In genomic region chr5:107404595-107405366, GRCh38 we compare ENCODE assay signal across 21 cellular contexts.
DNase-seq lines count a peak whose midpoint lies in the region; TF ChIP-seq lines count a peak whose summit lies in the region.
"Had no signal": no experiment of that assay in that cellular context is flagged by ENCODE, and none has a peak within 500 bp of the region (broad histone marks: within the 10 kb centered on the region; RNA-seq: fewer than 3 reads in every experiment).

No MANE protein-coding gene starts in this region.

- peaks cover 0 to 6% (median 0%) of the 10 kb centered on the region in 10 experiments; a peak in 4 of 20 replicates for H3K4me1 ChIP-seq in BLaER1 treated with 17β-estradiol and CSF1 and Interleukin-3, amounts not matched to agents 10 nM and 100 nM
- H3K4me1 ChIP-seq in mesendoderm (ENCODE audit: control insufficient read depth, low read depth, low read length) (peaks cover 3% of the 10 kb centered on the region), HAP-1 (peaks cover 48% of the 10 kb centered on the region)

- H3K27me3 ChIP-seq in BLaER1 treated with 17β-estradiol and CSF1 and Interleukin-3, amounts not matched to agents 10 nM and 100 nM: no peaks in the 10 kb centered on the region
- H3K27me3 ChIP-seq in mesendoderm (ENCODE audit: insufficient read depth, low read length, poor library complexity) (no peaks in the 10 kb centered on the region), HAP-1 (ENCODE audit: low read depth) (no peaks in the 10 kb centered on the region)
- H3K27me3 ChIP-seq: heart right ventricle, uterus had no signal

- no peak overlapping the region for H2BK5ac ChIP-seq in mesendoderm (ENCODE audit: low read length)

- peak overlapping the region in 9 of 11 experiments; percentile 1 to 43 (median 33); a peak in 8 of 22 replicates for H3K4me2 ChIP-seq in BLaER1 treated with 17β-estradiol and CSF1 and Interleukin-3, amounts not matched to agents 10 nM and 100 nM
- H3K4me2 ChIP-seq in mesendoderm (ENCODE audit: low read length): no peak overlapping the region

- H3K79me2 ChIP-seq in mesendoderm (ENCODE audit: control insufficient read depth, insufficient read depth, low read length): no peaks in the 10 kb centered on the region

- no peak overlapping the region for H2AK5ac ChIP-seq in mesendoderm (ENCODE audit: low read length)

- peak overlapping the region; percentile 76 for H3K18ac ChIP-seq in mesendoderm (ENCODE audit: low read length)

- H4K8ac ChIP-seq in mesendoderm (ENCODE audit: low read depth, low read length): peak overlapping the region; percentile 65

- no peak overlapping the region for H2BK15ac ChIP-seq in mesendoderm (replicated peaks; ENCODE audit: low read depth)

- no peak overlapping the region for H3K4ac ChIP-seq in mesendoderm (ENCODE audit: low read depth, low read length)

- H3K36me3 ChIP-seq in BLaER1 treated with 17β-estradiol and CSF1 and Interleukin-3, amounts not matched to agents 10 nM and 100 nM: no peaks in the 10 kb centered on the region
- H3K36me3 ChIP-seq in mesendoderm (ENCODE audit: control insufficient read depth, insufficient read depth, low read length) (no peaks in the 10 kb centered on the region), HAP-1 (replicated peaks) (no peaks in the 10 kb centered on the region)
- H3K36me3 ChIP-seq: heart right ventricle, uterus had no signal

- no peak overlapping the region for H3K9ac ChIP-seq in BLaER1 treated with 17β-estradiol and CSF1 and Interleukin-3, amounts not matched to agents 10 nM and 100 nM
- no peak overlapping the region for H3K9ac ChIP-seq in mesendoderm (ENCODE audit: low read length)

- H3K23ac ChIP-seq in mesendoderm (ENCODE audit: low read length): no peak overlapping the region

- no peaks in the 10 kb centered on the region for H3K79me1 ChIP-seq in mesendoderm (ENCODE audit: low read length)

- H2BK120ac ChIP-seq in mesendoderm (ENCODE audit: low read depth, low read length): no peak overlapping the region

- H3K9me3 ChIP-seq in BLaER1 treated with 17β-estradiol and CSF1 and Interleukin-3, amounts not matched to agents 10 nM and 100 nM (replicated peaks in 1 of 11): no peaks in the 10 kb centered on the region
- H3K9me3 ChIP-seq in HAP-1: no peaks in the 10 kb centered on the region
- H3K9me3 ChIP-seq: heart right ventricle, uterus had no signal

- TF ChIP-seq CTCF in LNCaP clone FGC (IDR thresholded peaks at IDR 0.05; ENCODE audit: control insufficient read depth, extremely low read depth, insufficient read depth) (no peak), epithelial cell of esophagus (IDR thresholded peaks at IDR 0.05; ENCODE audit: insufficient read depth, low read depth, low read length, missing control alignments) (no peak)

- H3K56ac ChIP-seq in mesendoderm (ENCODE audit: low read length): no peak overlapping the region

- H4K20me1 ChIP-seq in BLaER1 treated with 17β-estradiol and CSF1 and Interleukin-3, amounts not matched to agents 10 nM and 100 nM: no peaks in the 10 kb centered on the region

- no peak overlapping the region for H3K27ac ChIP-seq in BLaER1 treated with 17β-estradiol and CSF1 and Interleukin-3, amounts not matched to agents 10 nM and 100 nM
- no peak overlapping the region for H3K27ac ChIP-seq in mesendoderm (ENCODE audit: low read depth, low read length)
- H3K27ac ChIP-seq: heart right ventricle, uterus had no signal

- no CpG with 5 or more reads among the region's 10 CpGs for WGBS in mesendoderm (ENCODE audit: extremely low coverage, insufficient coverage, low lambda C conversion rate)

- DNase-seq in LNCaP clone FGC (ENCODE audit: low read depth) (peak; percentile 81), epithelial cell of esophagus (ENCODE audit: low read depth) (peak; percentile 46), mesendoderm (no peak), nucleus accumbens (lab: John Stamatoyannopoulos, UW) (no peak), epidermal melanocyte (ENCODE audit: insufficient read length, low spot score) (no peak), ACHN (no peak), HAP-1 (ENCODE audit: low spot score in 2 of 2) (no peak)
- DNase-seq: DMS153; effector memory CD4-positive, alpha-beta T cell; GDM1; GOT3; heart right ventricle; left ventricle myocardium superior; NCI-H1105; NCI-H510A treated with DMSO at 0.1 percent for 48 hours; occipital lobe; Right ventricle myocardium superior; stimulated activated CD8-positive, alpha-beta memory T cell treated with anti-CD3 and anti-CD28 coated beads, Interleukin-4, amount 100 ng/mL, for 48 hours; SW 1271; uterus had no signal

- no peak overlapping the region for H4K5ac ChIP-seq in mesendoderm (ENCODE audit: low read length)

- H3K4me3 ChIP-seq in BLaER1 treated with 17β-estradiol and CSF1 and Interleukin-3, amounts not matched to agents 10 nM and 100 nM: no peak overlapping the region
- H3K4me3 ChIP-seq in LNCaP clone FGC (ENCODE audit: low read depth, low read length) (no peak overlapping the region), epithelial cell of esophagus (ENCODE audit: low read length) (no peak overlapping the region), mesendoderm (ENCODE audit: low read length) (no peak overlapping the region), HAP-1 (no peak overlapping the region)
- H3K4me3 ChIP-seq: heart right ventricle, uterus had no signal

- in situ Hi-C loops in ACHN (cut with HindIII; ENCODE audit: low pct_ligation_motif_present, low pct_unique_long_range_greater_than_20kb, low sequenced_read_pairs) (no loop called here), HAP-1 (cut with MboI; ENCODE audit: low sequenced_read_pairs) (no loop called here)

Comparison
In these comparisons a context has a peak if more than half of its experiments do, and no peak if none do; other contexts are left out.
1. DNase-seq: peak in LNCaP clone FGC (single experiment) and epithelial cell of esophagus (single experiment); none in mesendoderm (single experiment), nucleus accumbens (0 of 56), epidermal melanocyte (single experiment), ACHN (single experiment) and HAP-1 (0 of 2).